In genomic region chr16:19810817-19811731, GRCh38 we compare ENCODE assay signal across 12 cellular contexts.
DNase-seq lines count a peak whose midpoint lies in the region; ATAC-seq, FAIRE-seq and TF ChIP-seq lines count a peak whose summit lies in the region.
"Had no signal": no experiment of that assay in that cellular context is flagged by ENCODE, and none has a peak within 500 bp of the region (broad histone marks: within the 10 kb centered on the region; RNA-seq: fewer than 3 reads in every experiment).

No MANE protein-coding gene starts in this region.

- POLR2A ChIA-PET in MCF 10A (lab: Yijun Ruan, JAX), result no interaction called here

- intact Hi-C loops in MCF 10A (cut with micrococcal nuclease) (no loop called here), breast epithelium (cut with DNase I; ENCODE audit: low total_unique reads) (no loop called here)

- no peak overlapping the region for H3K27ac ChIP-seq in breast epithelium

- no peak overlapping the region for H3K27ac Mint-ChIP-seq in MCF 10A (ENCODE audit: low read depth, unreplicated experiment)
- H3K27ac Mint-ChIP-seq: dendritic cell treated with granulocyte-macrophage colony-stimulating factor and Interleukin-4, amounts not matched to agents 40 ng/mL and 50 ng/mL, for 4 days; T-helper 1 cell treated with Interleukin-12 subunit alpha and Interleukin-12 subunit beta and Interleukin-4 antibody, amounts not matched to agents 30 μg/mL and 1 μg/mL, for 36 hours had no signal

- H3K4me3 Mint-ChIP-seq in MCF 10A (ENCODE audit: unreplicated experiment), result no peak overlapping the region
- H3K4me3 Mint-ChIP-seq: activated T-cell treated with anti-CD3 and anti-CD28 coated beads, Interleukin-2, amount 50 U/mL, for 4 hours; dendritic cell treated with granulocyte-macrophage colony-stimulating factor and Interleukin-4, amounts not matched to agents 40 ng/mL and 50 ng/mL, for 4 days; T-helper 1 cell treated with Interleukin-12 subunit alpha and Interleukin-12 subunit beta and Interleukin-4 antibody, amounts not matched to agents 30 μg/mL and 1 μg/mL, for 36 hours had no signal

- H3K36me3 ChIP-seq in breast epithelium (no peaks in the 10 kb centered on the region), kidney epithelial cell (ENCODE audit: control insufficient read depth, insufficient read depth, low read length) (no peaks in the 10 kb centered on the region)

- no peaks in the 10 kb centered on the region for H3K4me1 ChIP-seq in breast epithelium

- no peak for FAIRE-seq in urothelium cell line (lab: Jason Lieb, UNC)

- H3K36me3 Mint-ChIP-seq in MCF 10A (ENCODE audit: insufficient read depth, unreplicated experiment), result no peaks in the 10 kb centered on the region

- H3K4me1 Mint-ChIP-seq in MCF 10A (ENCODE audit: insufficient read depth, unreplicated experiment), result peaks cover 6% of the 10 kb centered on the region

- TF ChIP-seq POLR2A in breast epithelium (IDR thresholded peaks at IDR 0.05), result no peak

- no TSS peak for BruUV-seq in MCF 10A (replicated peaks; lab: Mats Ljungman, UMichigan)

- ATAC-seq in GM18873 (IDR thresholded peaks at IDR 0.05; ENCODE audit: low FRiP score, unreplicated experiment) (no peak), GM21576 (IDR thresholded peaks at IDR 0.05; ENCODE audit: unreplicated experiment) (no peak)
- ATAC-seq: activated T-cell treated with anti-CD3 and anti-CD28 coated beads, Interleukin-2, amount 50 U/mL, for 4 hours had no signal

- CTCF ChIA-PET in MCF 10A (lab: Yijun Ruan, JAX), result interaction anchor here (0.6 to 1.2 kb wide), 2 partner anchors 39 to 97 kb away, joined by 3 read pairs; no protein-coding TSS in a partner anchor

- in situ Hi-C loops in astrocyte of the cerebellum (cut with HindIII; ENCODE audit: low sequenced_read_pairs), result no loop called here

- H3K27me3 Mint-ChIP-seq in MCF 10A (ENCODE audit: insufficient read depth, unreplicated experiment), result no peaks in the 10 kb centered on the region
- H3K27me3 Mint-ChIP-seq: dendritic cell treated with granulocyte-macrophage colony-stimulating factor and Interleukin-4, amounts not matched to agents 40 ng/mL and 50 ng/mL, for 4 days had no signal

- TF ChIP-seq CTCF in MCF 10A (IDR thresholded peaks at IDR 0.05; ENCODE audit: unreplicated experiment) (no peak), breast epithelium (IDR thresholded peaks at IDR 0.05) (no peak), astrocyte of the cerebellum (IDR thresholded peaks at IDR 0.05; ENCODE audit: low read depth, low read length, missing control alignments) (no peak), kidney epithelial cell (IDR thresholded peaks at IDR 0.05; ENCODE audit: insufficient read depth, low read length, poor library complexity, severe bottlenecking) (no peak)

- no peaks in the 10 kb centered on the region for H3K27me3 ChIP-seq in breast epithelium
- no peaks in the 10 kb centered on the region for H3K27me3 ChIP-seq in kidney epithelial cell (ENCODE audit: control insufficient read depth, insufficient read depth, low read length)

- peak; percentile 22 for DNase-seq in MCF 10A (ENCODE audit: unreplicated experiment)
- DNase-seq in breast epithelium (ENCODE audit: low spot score in 2 of 2), result no peak
- peak; percentile 46 for DNase-seq in astrocyte of the cerebellum (ENCODE audit: low read depth)
- DNase-seq in kidney epithelial cell (ENCODE audit: low read depth), result peak; percentile 79
- DNase-seq in urothelium cell line (ENCODE audit: low spot score), result peak; percentile 25
- no peak for DNase-seq in Ammon's horn (ENCODE audit: low spot score)
- DNase-seq: activated T-cell treated with anti-CD3 and anti-CD28 coated beads, Interleukin-2, amount 50 U/mL, for 4 hours; KG1 had no signal

- H3K4me3 ChIP-seq in breast epithelium (no peak overlapping the region), astrocyte of the cerebellum (ENCODE audit: low read depth, low read length) (no peak overlapping the region), kidney epithelial cell (ENCODE audit: low read depth, low read length) (no peak overlapping the region)

- H3K9me3 Mint-ChIP-seq in MCF 10A (ENCODE audit: unreplicated experiment), result peaks cover 8% of the 10 kb centered on the region

- peaks cover 0 to 9% of the 10 kb centered on the region in 2 donors for H3K9me3 ChIP-seq in breast epithelium

Comparison
In these comparisons a context has a peak if more than half of its experiments do, and no peak if none do; other contexts are left out.
1. DNase-seq: peak in MCF 10A (single experiment), astrocyte of the cerebellum (single experiment), kidney epithelial cell (single experiment) and urothelium cell line (single experiment); none in breast epithelium (0 of 2) and Ammon's horn (single experiment).